In genomic region chr17:7523033-7523432, GRCh38 we compare ENCODE assay signal across 9 cellular contexts. TPM values are rescaled to one million over a fixed set of nuclear protein-coding genes. Genes with fewer than 3 reads are reported as not detected.
A peak's percentile ranks its signal among the peaks of the same experiment; 100 is the strongest.
DNase-seq lines count a peak whose midpoint lies in the region; ATAC-seq and TF ChIP-seq lines count a peak whose summit lies in the region.
"Had no signal": no experiment of that assay in that cellular context is flagged by ENCODE, and none has a peak within 500 bp of the region (broad histone marks: within the 10 kb centered on the region; RNA-seq: fewer than 3 reads in every experiment).

No MANE protein-coding gene starts in this region.

- H3K9me3 Mint-ChIP-seq in WTC11 = peaks cover 35% of the 10 kb centered on the region
- H3K9me3 Mint-ChIP-seq in neural crest cell = peaks cover 5% of the 10 kb centered on the region
- H3K9me3 Mint-ChIP-seq: T-helper 1 cell treated with Interleukin-12 subunit alpha and Interleukin-12 subunit beta and Interleukin-4 antibody, amounts not matched to agents 30 μg/mL and 1 μg/mL, for 36 hours had no signal

- TF ChIP-seq CTCF in WTC11 (IDR thresholded peaks at IDR 0.05) = peak; percentile 65
- peak; percentile 54 for TF ChIP-seq CTCF in neural crest cell (conservative IDR thresholded peaks at IDR 0.05)

- H3K4me1 Mint-ChIP-seq in WTC11 (peaks cover 3% of the 10 kb centered on the region), neural crest cell (no peaks in the 10 kb centered on the region)

- H3K36me3 Mint-ChIP-seq in WTC11 (peaks cover 14% of the 10 kb centered on the region), neural crest cell (ENCODE audit: low read depth) (peaks cover 8% of the 10 kb centered on the region)

- CTCF ChIA-PET in WTC11 (lab: Charles Lee) = interaction anchor here (0.6 to 6.0 kb wide), 26 partner anchors 7 to 174 kb away, joined by 3 to 79 read pairs (median 4); partner anchors contain the start of genes FXR2, MPDU1, PLSCR3 and SENP3

- H3K27me3 Mint-ChIP-seq in WTC11 (ENCODE audit: low read depth) (peaks cover 24% of the 10 kb centered on the region), neural crest cell (ENCODE audit: low read depth) (peaks cover 5% of the 10 kb centered on the region)

- intact Hi-C loops in posterior cingulate gyrus (cut with DNase I) = no loop called here

- POLR2A ChIA-PET in WTC11 (lab: Charles Lee) = interaction anchor here (1.0 kb wide), 1 partner anchor 37 kb away, joined by 5 read pairs; no protein-coding TSS in a partner anchor

- DNase-seq in HUDEP-2 (lab: John Stamatoyannopoulos, UW; ENCODE audit: unreplicated experiment in 76 of 76) = peak in 51 of 76 experiments; percentile 3 to 66 (median 30)
- peak; percentile 58 for DNase-seq in WTC11 (ENCODE audit: low spot score)
- DNase-seq in effector CD4-positive, alpha-beta T cell = peak; percentile 47
- peak; percentile 9 for DNase-seq in neural crest cell (ENCODE audit: low read depth, low spot score)
- DNase-seq in kidney tubule cell (ENCODE audit: low spot score) = no peak
- DNase-seq in posterior cingulate gyrus = no peak
- no peak for DNase-seq in NCI-H524 treated with DMSO at 0.1 percent for 48 hours (lab: John Stamatoyannopoulos, UW)

- H3K4me3 Mint-ChIP-seq in WTC11 (no peak overlapping the region), neural crest cell (no peak overlapping the region)
- H3K4me3 Mint-ChIP-seq: T-helper 1 cell treated with Interleukin-12 subunit alpha and Interleukin-12 subunit beta and Interleukin-4 antibody, amounts not matched to agents 30 μg/mL and 1 μg/mL, for 36 hours had no signal

- H3K27ac Mint-ChIP-seq in WTC11 (peak overlapping the region; percentile 95), neural crest cell (ENCODE audit: unreplicated experiment) (no peak overlapping the region)
- H3K27ac Mint-ChIP-seq: T-helper 1 cell treated with Interleukin-12 subunit alpha and Interleukin-12 subunit beta and Interleukin-4 antibody, amounts not matched to agents 30 μg/mL and 1 μg/mL, for 36 hours had no signal

- ATAC-seq in WTC11 = peak; percentile 100

TF ChIP-seq in WTC11, 78 proteins besides CTCF, POLR2A, EP300 and RAD21:
- TF ChIP-seq ZNF396 (CRISPR knock-in tag; IDR thresholded peaks at IDR 0.05; ENCODE audit: borderline replicate concordance) = 0 out of 2 replicates have a peak, but pooled peaks have one; percentile 3
- no peak for TF ChIP-seq EMX1 (CRISPR knock-in tag; IDR thresholded peaks at IDR 0.05)

RNA-seq across cellular contexts. Expression of gene TNFSF12, which starts 25.8 kb away (rescaled TPM):
- 8.1 to 10.5 TPM (median 10.2 TPM) in 3 replicates for total RNA-seq in WTC11 (2021)
- total RNA-seq in neural crest cell = 4.1 and 5.4 TPM in 2 replicates

RNA-seq across cellular contexts. Expression of gene TNFSF13, which starts 35.5 kb away (rescaled TPM):
- 2.2 to 3.2 TPM (median 2.9 TPM) in 3 replicates for total RNA-seq in WTC11 (2021)
- 0.45 and 0.86 TPM in 2 replicates for total RNA-seq in neural crest cell

RNA-seq across cellular contexts. Expression of gene SENP3, which starts 38.7 kb away (rescaled TPM):
- total RNA-seq in WTC11 (2021) = 72.2 to 85.4 TPM (median 75.2 TPM) in 3 replicates
- 83.7 and 85.7 TPM in 2 replicates for total RNA-seq in neural crest cell

RNA-seq across cellular contexts. Expression of gene POLR2A, which starts 38.9 kb away (rescaled TPM):
- 166 to 170 TPM (median 170 TPM) in 3 replicates for total RNA-seq in WTC11 (2021)
- 181 and 183 TPM in 2 replicates for total RNA-seq in neural crest cell

RNA-seq across cellular contexts. Expression of gene SLC35G6, which starts 41.8 kb away (rescaled TPM):
- total RNA-seq in WTC11 (2021) = 0.16 to 0.26 TPM (median 0.18 TPM) in 3 replicates
- not detected in 2 replicates for total RNA-seq in neural crest cell
- total RNA-seq: skeletal muscle tissue had no signal

Comparison
In these comparisons a context has a peak if more than half of its experiments do, and no peak if none do; other contexts are left out.
1. DNase-seq: peak in HUDEP-2 (51 of 76), WTC11 (single experiment), effector CD4-positive, alpha-beta T cell (single experiment) and neural crest cell (single experiment); none in kidney tubule cell (single experiment), posterior cingulate gyrus (0 of 10) and NCI-H524 treated with DMSO at 0.1 percent for 48 hours (single experiment).